In genomic region chr16:59991171-59991570, GRCh38 we compare ENCODE assay signal across 27 cellular contexts.
"Had no signal": no experiment of that assay in that cellular context is flagged by ENCODE, and none has a peak within 500 bp of the region (broad histone marks: within the 10 kb centered on the region; RNA-seq: fewer than 3 reads in every experiment).

No MANE protein-coding gene starts in this region.

- DNase-seq: colonic mucosa; cortex of kidney; dermis blood vessel endothelial cell; dorsolateral prefrontal cortex; effector CD4-positive, alpha-beta T cell; effector CD8-positive, alpha-beta T cell; effector memory CD4-positive, alpha-beta T cell; effector memory CD8-positive, alpha-beta T cell; endodermal cell; erythroblast; esophagus squamous epithelium; foreskin fibroblast; foreskin keratinocyte; foreskin melanocyte; gastrocnemius medialis; glutamatergic neuron; head of caudate nucleus; heart left ventricle; heart right ventricle had no signal

- H3K4me3 ChIP-seq: colonic mucosa, coronary artery, dorsolateral prefrontal cortex, esophagus muscularis mucosa, esophagus squamous epithelium, gastrocnemius medialis, gastroesophageal sphincter, heart left ventricle, heart right ventricle had no signal

- FAIRE-seq: colon, endometrium, endothelial cell of umbilical vein had no signal

- H3K36me3 ChIP-seq: colonic mucosa, esophagus muscularis mucosa, esophagus squamous epithelium, gastrocnemius medialis, gastroesophageal sphincter, heart left ventricle, heart right ventricle had no signal

- H3K4me1 ChIP-seq: colonic mucosa, esophagus muscularis mucosa, foreskin keratinocyte, gastrocnemius medialis, gastroesophageal sphincter, heart left ventricle, heart right ventricle had no signal

- H3K27me3 ChIP-seq: colonic mucosa, dorsolateral prefrontal cortex, esophagus muscularis mucosa, esophagus squamous epithelium, foreskin keratinocyte, gastrocnemius medialis, gastroesophageal sphincter, heart left ventricle, heart right ventricle had no signal

- H3K27ac ChIP-seq: colonic mucosa, coronary artery, dorsolateral prefrontal cortex, epithelial cell of prostate, esophagus muscularis mucosa, esophagus squamous epithelium, foreskin keratinocyte, gastrocnemius medialis, gastroesophageal sphincter, heart left ventricle, heart right ventricle had no signal

- ATAC-seq: effector memory CD8-positive, alpha-beta T cell; esophagus mucosa; foreskin keratinocyte; gastrocnemius medialis; gastroesophageal sphincter; heart left ventricle; heart right ventricle had no signal

- H3K9me3 ChIP-seq: colonic mucosa, gastrocnemius medialis had no signal
